Comparison of ENCODE assay signal across 12 cellular contexts in the genomic region with DNA sequence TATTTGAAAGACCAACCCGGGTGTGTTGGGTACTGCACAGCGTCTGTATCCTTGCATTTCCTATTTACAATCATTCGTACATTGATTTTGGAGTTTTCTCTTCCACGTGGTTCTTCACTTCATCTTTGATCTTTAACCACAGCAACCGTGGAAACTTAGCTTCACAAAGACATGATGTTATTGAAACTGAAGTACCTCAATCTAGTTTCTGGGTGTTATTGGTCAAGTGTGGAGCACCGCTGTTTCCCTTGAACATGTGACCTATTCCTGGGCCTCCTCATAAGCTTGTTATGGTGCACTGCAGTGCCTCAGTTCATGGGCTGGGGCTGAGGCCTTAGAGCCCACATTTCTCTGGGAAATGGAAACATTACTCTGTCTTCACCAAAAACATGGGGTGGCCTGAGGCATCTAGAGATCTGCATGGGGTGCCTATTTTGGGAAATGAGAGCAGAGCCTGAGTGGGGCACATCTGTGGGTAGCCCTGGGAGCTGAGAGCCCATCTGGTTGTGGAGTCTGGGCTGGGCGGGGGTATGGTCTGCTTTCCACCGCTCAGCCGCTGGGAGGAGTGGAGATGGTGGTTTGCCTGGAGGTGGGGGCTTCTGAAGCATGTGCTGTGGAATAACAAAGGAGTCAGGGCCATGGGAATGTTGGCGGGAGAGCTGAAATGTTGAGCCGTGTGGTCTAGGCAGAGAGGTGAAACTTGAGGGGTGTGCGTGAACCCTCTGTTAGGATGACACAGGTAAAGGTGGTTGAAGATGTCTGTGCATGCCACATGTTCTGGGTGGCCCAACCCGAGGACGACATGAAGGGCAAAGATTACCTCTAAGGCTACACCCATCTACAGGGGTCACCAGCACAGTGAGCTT. TPM values are rescaled to one million over a fixed set of nuclear protein-coding genes. Genes with fewer than 3 reads are reported as not detected.
A peak's percentile ranks its signal among the peaks of the same experiment; 100 is the strongest.
DNase-seq lines count a peak whose midpoint lies in the region; ATAC-seq, FAIRE-seq and TF ChIP-seq lines count a peak whose summit lies in the region.
"Had no signal": no experiment of that assay in that cellular context is flagged by ENCODE, and none has a peak within 500 bp of the region (broad histone marks: within the 10 kb centered on the region; RNA-seq: fewer than 3 reads in every experiment).

No MANE protein-coding gene starts in this region.

- BruUV-seq in GM12878 (replicated peaks; lab: Mats Ljungman, UMichigan): no TSS peak

- TF ChIP-seq CTCF in CD4-positive, alpha-beta T cell (IDR thresholded peaks at IDR 0.05): no peak
- no peak for TF ChIP-seq CTCF in GM12878 (IDR thresholded peaks at IDR 0.05 in 2 of 3, conservative IDR thresholded peaks at IDR 0.05 in 1 of 3; ENCODE audit: control insufficient read depth in 2 of 3, extremely low read depth in 1 of 3, insufficient read depth in 1 of 3, low read depth in 3 of 3, low read length in 3 of 3)

- RAD21 ChIA-PET in GM12878 (lab: Charles Lee; ENCODE audit: unreplicated experiment): no interaction called here

- H3K9me3 ChIP-seq in CD4-positive, alpha-beta T cell (ENCODE audit: control insufficient read depth, low read length): no peaks in the 10 kb centered on the region
- no peaks in the 10 kb centered on the region for H3K9me3 ChIP-seq in GM12878 (replicated peaks; ENCODE audit: control insufficient read depth, insufficient read depth, low read length)
- H3K9me3 ChIP-seq: Peyer's patch had no signal

- H3K27me3 ChIP-seq in CD4-positive, alpha-beta T cell (ENCODE audit: control insufficient read depth, insufficient read depth, low read length): no peaks in the 10 kb centered on the region
- H3K27me3 ChIP-seq in GM12878 (replicated peaks in 1 of 2; ENCODE audit: control insufficient read depth in 2 of 2, insufficient read depth in 2 of 2, low read length in 1 of 2): no peaks in the 10 kb centered on the region
- H3K27me3 ChIP-seq: Peyer's patch had no signal

- WGBS in GM12878 (ENCODE audit: insufficient coverage, insufficient replicate concordance, low lambda C conversion rate, missing lambda C conversion rate): 81% methylated on average over 14 of the region's 14 CpGs

- H3K27ac ChIP-seq in CD4-positive, alpha-beta T cell (ENCODE audit: low read depth, low read length): no peak overlapping the region
- H3K27ac ChIP-seq in GM12878 (ENCODE audit: control insufficient read depth, insufficient read depth): peak overlapping the region; percentile 56
- H3K27ac ChIP-seq: Peyer's patch had no signal

- TF ChIP-seq POLR2A in GM12878 (IDR thresholded peaks at IDR 0.05; ENCODE audit: low read depth, low read length): no peak

- CTCF ChIA-PET in CD4-positive, alpha-beta T cell (lab: Charles Lee): no interaction called here
- CTCF ChIA-PET in GM12878 (lab: Yijun Ruan, JAX): interaction anchor here (1.0 to 2.9 kb wide), 2 partner anchors 15 to 57 kb away, joined by 3 to 21 read pairs; no protein-coding TSS in a partner anchor

- no peaks in the 10 kb centered on the region for H3K9me3 Mint-ChIP-seq in CD4-positive, alpha-beta T cell
- H3K9me3 Mint-ChIP-seq: dendritic cell treated with granulocyte-macrophage colony-stimulating factor and Interleukin-4, amounts not matched to agents 40 ng/mL and 50 ng/mL, for 4 days had no signal

- no peak overlapping the region for H3K4me2 ChIP-seq in GM12878 (ENCODE audit: control insufficient read depth, insufficient read depth)

- H3K27ac Mint-ChIP-seq in CD4-positive, alpha-beta T cell: peak overlapping the region; percentile 68
- H3K27ac Mint-ChIP-seq: dendritic cell treated with granulocyte-macrophage colony-stimulating factor and Interleukin-4, amounts not matched to agents 40 ng/mL and 50 ng/mL, for 4 days had no signal

- no peaks in the 10 kb centered on the region for H4K20me1 ChIP-seq in GM12878 (ENCODE audit: control insufficient read depth, insufficient read depth)

- peaks cover 0 to 12% of the 10 kb centered on the region in 2 experiments; a peak in 2 of 4 replicates for H3K36me3 ChIP-seq in GM12878 (ENCODE audit: control insufficient read depth in 2 of 2, insufficient read depth in 2 of 2, low read length in 1 of 2)

- H3K27me3 Mint-ChIP-seq in CD4-positive, alpha-beta T cell: no peaks in the 10 kb centered on the region
- H3K27me3 Mint-ChIP-seq: dendritic cell treated with granulocyte-macrophage colony-stimulating factor and Interleukin-4, amounts not matched to agents 40 ng/mL and 50 ng/mL, for 4 days had no signal

- in situ Hi-C loops in GM12878 (cut with MboI): no loop called here

- H3K36me3 Mint-ChIP-seq in CD4-positive, alpha-beta T cell (ENCODE audit: low read depth): peaks cover 66% of the 10 kb centered on the region

- no peak for DNase-seq in CD4-positive, alpha-beta T cell
- peak; percentile 30 for DNase-seq in GM12878 (ENCODE audit: low read depth, low spot score)
- no peak for DNase-seq in SHP77 (lab: John Stamatoyannopoulos, UW)
- no peak for DNase-seq in middle frontal gyrus (ENCODE audit: extremely low spot score, low spot score)
- DNase-seq in amniotic stem cell (lab: John Stamatoyannopoulos, UW): no peak
- DNase-seq: NCI-H1417, Peyer's patch had no signal

- ATAC-seq in CD4-positive, alpha-beta T cell (ENCODE audit: poor library complexity): peak; percentile 70
- ATAC-seq in GM19023 (IDR thresholded peaks at IDR 0.05; ENCODE audit: unreplicated experiment) (peak; percentile 78), HG03039 (IDR thresholded peaks at IDR 0.05; ENCODE audit: unreplicated experiment) (peak; percentile 69), GM12878 (peak; percentile 98), HG03520 (IDR thresholded peaks at IDR 0.05; ENCODE audit: unreplicated experiment) (no peak)

- H3K79me2 ChIP-seq in GM12878 (ENCODE audit: control insufficient read depth, insufficient read depth, low read length): no peaks in the 10 kb centered on the region

- SMC1A ChIA-PET in GM12878 (lab: Charles Lee; ENCODE audit: uncharacterized antibody, unreplicated experiment): interaction anchor here (0.8 to 1.3 kb wide), 2 partner anchors 9 kb away, joined by 4 to 5 read pairs; no protein-coding TSS in a partner anchor

- H3K4me3 Mint-ChIP-seq in CD4-positive, alpha-beta T cell: peak overlapping the region; percentile 22
- H3K4me3 Mint-ChIP-seq: dendritic cell treated with granulocyte-macrophage colony-stimulating factor and Interleukin-4, amounts not matched to agents 40 ng/mL and 50 ng/mL, for 4 days had no signal

- H3K4me3 ChIP-seq in GM12878: no peak overlapping the region
- H3K4me3 ChIP-seq: Peyer's patch had no signal

- H3K4me1 Mint-ChIP-seq in CD4-positive, alpha-beta T cell (ENCODE audit: low read depth): peaks cover 27% of the 10 kb centered on the region

- intact Hi-C loops in CD4-positive, alpha-beta T cell (cut with DNase I, micrococcal nuclease): no loop called here
- intact Hi-C loops in GM12878 (cut with micrococcal nuclease; ENCODE audit: unreplicated experiment): no loop called here

- TF ChIP-seq EP300 in GM12878 (IDR thresholded peaks at IDR 0.05; ENCODE audit: borderline replicate concordance in 1 of 2, control insufficient read depth in 1 of 2, low read depth in 2 of 2, low read length in 2 of 2): no peak

- no peak overlapping the region for H3K9ac ChIP-seq in GM12878 (ENCODE audit: control insufficient read depth, insufficient read depth, low read length)

- FAIRE-seq in GM12878 (lab: Jason Lieb, UNC): peak; percentile 96
- FAIRE-seq: GM18507 had no signal

- peaks cover 5% of the 10 kb centered on the region for H3K4me1 ChIP-seq in GM12878 (ENCODE audit: control insufficient read depth, insufficient read depth, low read length)
- H3K4me1 ChIP-seq: Peyer's patch had no signal

- POLR2A ChIA-PET in CD4-positive, alpha-beta T cell (lab: Charles Lee): interaction anchor here (0.6 to 1.0 kb wide), 3 partner anchors 11 to 43 kb away, joined by 3 to 4 read pairs (median 3); no protein-coding TSS in a partner anchor
- POLR2A ChIA-PET in GM12878 (lab: Charles Lee): interaction anchor here (1.2 to 1.3 kb wide), 2 partner anchors 9 to 103 kb away, joined by 4 read pairs; no protein-coding TSS in a partner anchor

- no peak for TF ChIP-seq RAD21 in GM12878 (IDR thresholded peaks at IDR 0.05; ENCODE audit: insufficient read depth, low read depth, low read length)

- no peak overlapping the region for H2AFZ ChIP-seq in GM12878 (ENCODE audit: control insufficient read depth, low read depth, low read length)

TF ChIP-seq in GM12878, 131 proteins besides CTCF, POLR2A, EP300 and RAD21 (continues in another document):
- TF ChIP-seq, protein P1, sequence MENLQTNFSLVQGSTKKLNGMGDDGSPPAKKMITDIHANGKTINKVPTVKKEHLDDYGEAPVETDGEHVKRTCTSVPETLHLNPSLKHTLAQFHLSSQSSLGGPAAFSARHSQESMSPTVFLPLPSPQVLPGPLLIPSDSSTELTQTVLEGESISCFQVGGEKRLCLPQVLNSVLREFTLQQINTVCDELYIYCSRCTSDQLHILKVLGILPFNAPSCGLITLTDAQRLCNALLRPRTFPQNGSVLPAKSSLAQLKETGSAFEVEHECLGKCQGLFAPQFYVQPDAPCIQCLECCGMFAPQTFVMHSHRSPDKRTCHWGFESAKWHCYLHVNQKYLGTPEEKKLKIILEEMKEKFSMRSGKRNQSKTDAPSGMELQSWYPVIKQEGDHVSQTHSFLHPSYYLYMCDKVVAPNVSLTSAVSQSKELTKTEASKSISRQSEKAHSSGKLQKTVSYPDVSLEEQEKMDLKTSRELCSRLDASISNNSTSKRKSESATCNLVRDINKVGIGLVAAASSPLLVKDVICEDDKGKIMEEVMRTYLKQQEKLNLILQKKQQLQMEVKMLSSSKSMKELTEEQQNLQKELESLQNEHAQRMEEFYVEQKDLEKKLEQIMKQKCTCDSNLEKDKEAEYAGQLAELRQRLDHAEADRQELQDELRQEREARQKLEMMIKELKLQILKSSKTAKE (IDR thresholded peaks at IDR 0.05; ENCODE audit: low read depth, poor library complexity, severe bottlenecking): no peak
- TF ChIP-seq STAT1 (conservative IDR thresholded peaks at IDR 0.05): no peak

RNA-seq across cellular contexts. Expression of gene ZNF236, which starts 37.4 kb away (rescaled TPM):
- 10 to 100 TPM; 25.7 to 27.9 TPM for total RNA-seq in CD4-positive, alpha-beta T cell
- total RNA-seq in GM12878 (2013; cell fraction: nucleolus; rRNA removed): 66.1 and 67.1 TPM in 2 replicates
- total RNA-seq in GM12878 (2014; rRNA removed): 7.6 and 8.2 TPM in 2 replicates
- total RNA-seq in GM12878 (2014; rRNA removed; fragmentation: Illumina TruSeq; extraction: Trizol): 7.1 and 8.2 TPM in 2 replicates
- 14.4 and 15.0 TPM in 2 replicates for total RNA-seq in GM12878 (2021)
- 2.4 TPM for polyA plus RNA-seq in GM12878 (2011; ENCODE audit: low read depth)
- polyA plus RNA-seq in GM12878 (2011; rRNA removed): 4.6 and 6.0 TPM in 2 replicates
- 4.5 and 5.1 TPM in 2 replicates for polyA plus RNA-seq in GM12878 (2011; cell fraction: cytosol; rRNA removed)
- 24.3 and 24.5 TPM in 2 replicates for polyA plus RNA-seq in GM12878 (2011; cell fraction: nucleus; rRNA removed)
- 3.1 and 4.3 TPM in 2 replicates for polyA plus RNA-seq in GM12878 (2012)
- 5.3 and 5.4 TPM in 2 replicates for polyA plus RNA-seq in GM12878 (2014; fragmentation: Illumina TruSeq; extraction: Trizol)
- 1 to 10 TPM; 1.0 to 1.3 TPM for polyA plus RNA-seq in GM12878 (2014; fragmentation: Nextera tagmentation; extraction: Ambion mirVana)
- polyA plus RNA-seq in GM12878 (2014; rRNA removed): 6.1 and 6.5 TPM in 2 replicates
- 1 to 10 TPM; 5.7 to 5.8 TPM for polyA plus RNA-seq in GM12878 (2016; fragmentation: Nextera tagmentation; extraction: Ambion mirVana)
- 31.3 and 34.7 TPM in 2 replicates for polyA minus RNA-seq in GM12878 (2011; rRNA and poly(A)+ RNA removed)
- polyA minus RNA-seq in GM12878 (2011; cell fraction: cytosol; rRNA and poly(A)+ RNA removed): 8.6 and 13.2 TPM in 2 replicates
- 48.0 and 85.9 TPM in 2 replicates for polyA minus RNA-seq in GM12878 (2011; cell fraction: nucleus; rRNA and poly(A)+ RNA removed)
